ENCODE assay signal across 16 cellular contexts in the genomic region with DNA sequence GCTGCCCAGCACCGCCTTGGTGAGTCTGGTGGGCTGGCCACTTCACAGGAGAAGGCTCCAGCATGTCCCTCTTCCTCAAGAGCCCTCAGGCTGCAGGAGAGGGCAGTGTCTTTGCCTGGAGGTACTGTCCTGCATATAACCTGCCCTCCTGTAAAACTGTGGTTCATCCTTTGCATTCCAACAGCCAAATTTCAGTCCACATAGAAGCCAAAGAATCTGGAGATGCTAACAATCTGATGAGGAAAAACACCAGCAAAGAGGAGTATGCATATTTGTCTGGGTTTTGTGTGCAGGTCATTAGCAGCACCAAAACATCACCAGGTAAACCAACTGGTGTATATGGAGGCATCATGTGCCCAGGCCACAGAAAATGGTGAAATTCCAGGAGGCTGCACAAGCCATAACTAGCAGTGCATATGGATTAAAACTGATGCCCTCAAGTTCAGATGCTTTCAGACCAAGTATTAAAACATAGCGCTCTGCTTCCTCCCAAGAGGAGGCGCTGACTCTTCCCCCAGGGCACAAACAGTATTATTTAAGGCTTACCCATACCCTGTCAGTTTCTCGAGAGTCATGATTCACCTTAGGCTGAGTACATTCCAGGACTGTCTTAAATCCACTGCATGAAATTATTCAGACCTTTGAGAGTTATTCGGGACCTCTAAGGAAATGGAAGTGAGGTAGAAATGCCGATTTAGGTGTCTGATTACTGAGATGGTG.
"Had no signal": no experiment of that assay in that cellular context is flagged by ENCODE, and none has a peak within 500 bp of the region (broad histone marks: within the 10 kb centered on the region; RNA-seq: fewer than 3 reads in every experiment).

No MANE protein-coding gene starts in this region.

- H3K27ac ChIP-seq: esophagus squamous epithelium, neutrophil, right atrium auricular region, skin epidermis, tibial nerve had no signal

- H3K27me3 ChIP-seq: right atrium auricular region, tibial nerve had no signal

- ATAC-seq: left lobe of liver; mucosa of descending colon; naive thymus-derived CD8-positive, alpha-beta T cell; stimulated activated memory B cell treated with anti-CD40 and anti-IgM and Interleukin-4, amounts not matched to agents 10 μg/mL and 1 μg/mL and 100 μg/mL, for 72 hours had no signal

- DNase-seq: activated CD4-positive, alpha-beta T cell treated with anti-CD3 and anti-CD28 coated beads, Interleukin-2, amount 50 U/mL, for 1 hour; activated T-cell treated with anti-CD3 and anti-CD28 coated beads, Interleukin-2, amount 50 U/mL, for 1 hour; amniotic stem cell; cerebellar nuclear complex; dermis blood vessel endothelial cell; esophagus squamous epithelium; foreskin fibroblast; mucosa of descending colon; naive thymus-derived CD8-positive, alpha-beta T cell; posterior cingulate gyrus had no signal

- H3K36me3 ChIP-seq: esophagus squamous epithelium, neutrophil, right atrium auricular region, tibial nerve had no signal

- H3K9me3 ChIP-seq: esophagus squamous epithelium, mucosa of descending colon, neutrophil, right atrium auricular region, tibial nerve had no signal

- H3K4me3 ChIP-seq: esophagus squamous epithelium, mucosa of descending colon, right atrium auricular region, skin epidermis, tibial nerve had no signal

- H3K4me1 ChIP-seq: esophagus squamous epithelium, right atrium auricular region had no signal
